ENCODE assay signal across 17 cellular contexts in genomic region chr12:121634836-121635235, GRCh38. TPM values are rescaled to one million over a fixed set of nuclear protein-coding genes. Genes with fewer than 3 reads are reported as not detected.
A peak's percentile ranks its signal among the peaks of the same experiment; 100 is the strongest.
DNase-seq lines count a peak whose midpoint lies in the region; ATAC-seq and TF ChIP-seq lines count a peak whose summit lies in the region.
"Had no signal": no experiment of that assay in that cellular context is flagged by ENCODE, and none has a peak within 500 bp of the region (broad histone marks: within the 10 kb centered on the region; RNA-seq: fewer than 3 reads in every experiment).

No MANE protein-coding gene starts in this region.

- peak overlapping the region; percentile 90 for H3K27ac Mint-ChIP-seq in activated naive CD4-positive, alpha-beta T cell treated with anti-CD3 and anti-CD28 coated beads, Interleukin-2, amount 10 ng/mL, durations not matched to agents 7 days and 5 days
- H3K27ac Mint-ChIP-seq in activated naive CD4-positive, alpha-beta T cell treated with anti-CD3 and anti-CD28 coated beads, Interleukin-2, amount 50 U/mL, for 72 hours: peak overlapping the region; percentile 44 to 86
- H3K27ac Mint-ChIP-seq in naive thymus-derived CD8-positive, alpha-beta T cell: peak overlapping the region; percentile 82 to 96 (median 92)

- peaks cover 82% of the 10 kb centered on the region for H3K4me1 Mint-ChIP-seq in activated naive CD4-positive, alpha-beta T cell treated with anti-CD3 and anti-CD28 coated beads, Interleukin-2, amount 10 ng/mL, durations not matched to agents 7 days and 5 days
- H3K4me1 Mint-ChIP-seq in naive thymus-derived CD8-positive, alpha-beta T cell: peaks cover 34 to 86% (median 77%) of the 10 kb centered on the region in 4 donors

- H3K4me3 ChIP-seq in testis (no peak overlapping the region), brain microvascular endothelial cell (ENCODE audit: low read depth, low read length) (no peak overlapping the region)
- H3K4me3 ChIP-seq: dorsolateral prefrontal cortex, hepatocyte, Peyer's patch, thyroid gland had no signal

- no peak for DNase-seq in activated naive CD4-positive, alpha-beta T cell treated with anti-CD3 and anti-CD28 coated beads, Interleukin-2, amount 10 ng/mL, durations not matched to agents 7 days and 5 days
- no peak for DNase-seq in activated naive CD4-positive, alpha-beta T cell treated with anti-CD3 and anti-CD28 coated beads, Interleukin-2, amount 50 U/mL, for 16 hours
- DNase-seq in activated naive CD4-positive, alpha-beta T cell treated with anti-CD3 and anti-CD28 coated beads, Interleukin-2, amount 50 U/mL, for 72 hours (ENCODE audit: low spot score in 2 of 2): no peak
- DNase-seq in naive thymus-derived CD8-positive, alpha-beta T cell: no peak
- DNase-seq in testis: no peak
- DNase-seq in RKO (ENCODE audit: low spot score): no peak
- no peak for DNase-seq in NCI-H226
- DNase-seq in brain microvascular endothelial cell: no peak
- DNase-seq: DMS153, dorsolateral prefrontal cortex, NCI-H2029 treated with DMSO at 0.1 percent for 48 hours, NCI-H748 treated with DMSO at 0.1 percent for 48 hours, Peyer's patch, SW 1271 had no signal

- peaks cover 54% of the 10 kb centered on the region for H3K36me3 Mint-ChIP-seq in activated naive CD4-positive, alpha-beta T cell treated with anti-CD3 and anti-CD28 coated beads, Interleukin-2, amount 10 ng/mL, durations not matched to agents 7 days and 5 days
- H3K36me3 Mint-ChIP-seq in activated naive CD4-positive, alpha-beta T cell treated with anti-CD3 and anti-CD28 coated beads, Interleukin-2, amount 50 U/mL, for 72 hours: peaks cover 5 to 28% of the 10 kb centered on the region in 2 donors
- peaks cover 0 to 17% (median 0%) of the 10 kb centered on the region in 3 donors for H3K36me3 Mint-ChIP-seq in naive thymus-derived CD8-positive, alpha-beta T cell

- H3K27me3 Mint-ChIP-seq in activated naive CD4-positive, alpha-beta T cell treated with anti-CD3 and anti-CD28 coated beads, Interleukin-2, amount 10 ng/mL, durations not matched to agents 7 days and 5 days: no peaks in the 10 kb centered on the region
- no peaks in the 10 kb centered on the region for H3K27me3 Mint-ChIP-seq in naive thymus-derived CD8-positive, alpha-beta T cell

- no peaks in the 10 kb centered on the region for H3K9me3 Mint-ChIP-seq in activated naive CD4-positive, alpha-beta T cell treated with anti-CD3 and anti-CD28 coated beads, Interleukin-2, amount 10 ng/mL, durations not matched to agents 7 days and 5 days
- no peaks in the 10 kb centered on the region for H3K9me3 Mint-ChIP-seq in activated naive CD4-positive, alpha-beta T cell treated with anti-CD3 and anti-CD28 coated beads, Interleukin-2, amount 50 U/mL, for 72 hours
- no peaks in the 10 kb centered on the region for H3K9me3 Mint-ChIP-seq in naive thymus-derived CD8-positive, alpha-beta T cell

- in situ Hi-C loops in brain microvascular endothelial cell (cut with HindIII; ENCODE audit: low pct_ligation_motif_present, low sequenced_read_pairs): no loop called here

- intact Hi-C loops in testis (cut with DNase I; ENCODE audit: low total_unique reads): no loop called here

- H3K9me3 ChIP-seq in testis: no peaks in the 10 kb centered on the region
- H3K9me3 ChIP-seq: Peyer's patch, thyroid gland had no signal

- POLR2A ChIA-PET in naive thymus-derived CD8-positive, alpha-beta T cell (lab: Charles Lee): interaction anchor here (0.5 to 7.7 kb wide), 6 partner anchors 8 to 1133 kb away, joined by 3 to 101 read pairs (median 45); partner anchors contain the start of genes MORN3 and ORAI1

- TF ChIP-seq POLR2A in testis (IDR thresholded peaks at IDR 0.05): no peak

- H3K27me3 ChIP-seq in testis (no peaks in the 10 kb centered on the region), brain microvascular endothelial cell (replicated peaks) (no peaks in the 10 kb centered on the region)
- H3K27me3 ChIP-seq: dorsolateral prefrontal cortex, hepatocyte, Peyer's patch, thyroid gland had no signal

- H3K27ac ChIP-seq in testis (peak overlapping the region; percentile 24 to 53), brain microvascular endothelial cell (no peak overlapping the region)
- H3K27ac ChIP-seq: dorsolateral prefrontal cortex, hepatocyte, Peyer's patch, thyroid gland had no signal

- ATAC-seq in activated naive CD4-positive, alpha-beta T cell treated with anti-CD3 and anti-CD28 coated beads, Interleukin-2, amount 50 U/mL, for 72 hours: no peak
- no peak for ATAC-seq in naive thymus-derived CD8-positive, alpha-beta T cell
- ATAC-seq: activated CD4-positive, CD25-positive, alpha-beta regulatory T cell treated with anti-CD3 and anti-CD28 coated beads, Interleukin-2, amount 50 U/mL, for 24 hours had no signal

- WGBS in testis, 2 donors: 87 to 92% methylated on average over 8 to 13 of the region's 13 CpGs

- no peak overlapping the region for H3K4me3 Mint-ChIP-seq in activated naive CD4-positive, alpha-beta T cell treated with anti-CD3 and anti-CD28 coated beads, Interleukin-2, amount 10 ng/mL, durations not matched to agents 7 days and 5 days
- peak overlapping the region; percentile 26 to 76 (median 60) for H3K4me3 Mint-ChIP-seq in naive thymus-derived CD8-positive, alpha-beta T cell

- H3K36me3 ChIP-seq in testis (ENCODE audit: low read depth, missing control alignments): no peaks in the 10 kb centered on the region
- H3K36me3 ChIP-seq in brain microvascular endothelial cell (replicated peaks): no peaks in the 10 kb centered on the region
- H3K36me3 ChIP-seq: Peyer's patch, thyroid gland had no signal

- CTCF ChIA-PET in activated naive CD4-positive, alpha-beta T cell treated with anti-CD3 and anti-CD28 coated beads, Interleukin-2, amount 10 ng/mL, durations not matched to agents 7 days and 5 days (lab: Charles Lee): interaction anchor here (0.8 to 3.8 kb wide), 2 partner anchors 34 to 59 kb away, joined by 3 to 14 read pairs; partner anchors contain the start of gene MORN3

- TF ChIP-seq CTCF in testis (IDR thresholded peaks at IDR 0.05): no peak
- no peak for TF ChIP-seq CTCF in brain microvascular endothelial cell (IDR thresholded peaks at IDR 0.05; ENCODE audit: low read depth, low read length, missing control alignments)

- peaks cover 46% of the 10 kb centered on the region for H3K4me1 ChIP-seq in testis

RNA-seq across cellular contexts. Expression of gene ORAI1, which starts 8.5 kb away (rescaled TPM):
- 10 to 100 TPM; 23.0 to 23.2 TPM for total RNA-seq in activated naive CD4-positive, alpha-beta T cell treated with anti-CD3 and anti-CD28 coated beads, Interleukin-2, amount 50 U/mL, for 72 hours
- total RNA-seq in naive thymus-derived CD8-positive, alpha-beta T cell: 10 to 100 TPM; 44.6 to 45.7 TPM
- polyA plus RNA-seq in naive thymus-derived CD8-positive, alpha-beta T cell: 100 to 1,000 TPM; 122 to 158 (median 134) TPM
- total RNA-seq in testis: 10 to 100 TPM; 46.8 to 70.7 TPM
- 30.3 TPM for polyA plus RNA-seq in testis (ENCODE audit: insufficient read depth, low read depth, low replicate concordance)

RNA-seq across cellular contexts. Expression of gene MORN3, which starts 34.6 kb away (rescaled TPM):
- 1 to 10 TPM; 1.3 to 2.9 TPM for total RNA-seq in activated naive CD4-positive, alpha-beta T cell treated with anti-CD3 and anti-CD28 coated beads, Interleukin-2, amount 50 U/mL, for 72 hours
- total RNA-seq in naive thymus-derived CD8-positive, alpha-beta T cell: 10 to 100 TPM; 13.3 to 14.0 TPM
- 1 to 10 TPM; 1.1 to 4.8 (median 1.8) TPM for polyA plus RNA-seq in naive thymus-derived CD8-positive, alpha-beta T cell
- total RNA-seq in testis: 10 to 100 TPM in 1 of 2 donors, 1 to 10 TPM in 1; 8.3 to 46.1 TPM
- 85.9 TPM for polyA plus RNA-seq in testis (ENCODE audit: insufficient read depth, low read depth, low replicate concordance)
- total RNA-seq: Peyer's patch had no signal

RNA-seq across cellular contexts. Expression of gene KDM2B, which starts 54.0 kb away (rescaled TPM):
- 10 to 100 TPM; 28.9 to 66.8 TPM for total RNA-seq in activated naive CD4-positive, alpha-beta T cell treated with anti-CD3 and anti-CD28 coated beads, Interleukin-2, amount 50 U/mL, for 72 hours
- total RNA-seq in naive thymus-derived CD8-positive, alpha-beta T cell: 10 to 100 TPM; 91.8 to 95.0 TPM
- polyA plus RNA-seq in naive thymus-derived CD8-positive, alpha-beta T cell: 10 to 100 TPM; 13.0 to 19.4 (median 18.4) TPM
- total RNA-seq in testis: 10 to 100 TPM; 54.9 to 59.8 TPM
- polyA plus RNA-seq in testis (ENCODE audit: insufficient read depth, low read depth, low replicate concordance): 30.4 TPM
